Comparison of ENCODE assay signal across 18 cellular contexts in the genomic region with DNA sequence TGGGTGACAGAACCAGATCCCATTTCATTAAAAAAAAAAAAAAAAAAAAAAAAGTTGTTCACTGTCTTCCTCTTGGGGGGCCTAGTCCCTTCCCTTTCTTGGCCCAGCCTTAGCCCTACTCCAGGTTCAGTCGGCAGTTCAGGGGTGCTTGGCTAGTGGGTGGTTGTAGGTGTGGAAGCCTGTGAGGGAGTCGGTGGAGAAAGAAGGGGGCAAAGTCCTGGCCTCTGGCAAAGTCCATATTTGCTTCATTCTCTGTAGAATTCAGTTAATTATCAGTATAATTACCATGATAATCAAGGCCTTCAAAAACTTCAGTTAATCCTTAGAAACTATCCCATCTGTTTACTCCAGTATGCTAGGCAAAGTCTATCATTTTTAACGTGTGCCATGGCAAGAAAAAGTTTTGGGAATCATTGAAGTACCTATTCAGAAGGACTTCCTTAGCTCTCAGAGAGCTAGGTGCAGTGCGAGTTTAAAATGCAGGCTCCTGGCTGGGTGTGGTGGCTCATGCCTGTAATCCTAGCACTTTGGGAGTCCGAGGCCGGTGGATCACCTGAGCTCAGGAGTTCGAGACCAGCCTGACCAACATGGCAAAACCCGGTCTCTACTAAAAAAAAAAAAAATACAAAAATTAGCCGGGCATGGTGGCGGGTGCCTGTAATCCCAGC.
"Had no signal": no experiment of that assay in that cellular context is flagged by ENCODE, and none has a peak within 500 bp of the region (broad histone marks: within the 10 kb centered on the region; RNA-seq: fewer than 3 reads in every experiment).

No MANE protein-coding gene starts in this region.

- H3K9me3 ChIP-seq: thoracic aorta, upper lobe of left lung had no signal

- H3K27me3 Mint-ChIP-seq: activated CD4-positive, alpha-beta T cell treated with anti-CD3 and anti-CD28 coated beads, Interleukin-2, amount 10 ng/mL, durations not matched to agents 24 days and 14 days; activated naive CD8-positive, alpha-beta T cell treated with anti-CD3 and anti-CD28 coated beads for 36 hours; activated T-cell treated with anti-CD3 and anti-CD28 coated beads, Interleukin-2, amount 50 U/mL, for 24 hours; activated T-helper 17 cell treated with anti-CD3 and anti-CD28 coated beads, Interleukin-2, amount 50 U/mL, for 72 hours; progenitor cell of endocrine pancreas; T-helper 17 cell had no signal

- ATAC-seq: activated CD8-positive, alpha-beta T cell treated with anti-CD3 and anti-CD28 coated beads, Interleukin-2, amount 10 ng/mL, durations not matched to agents 7 days and 5 days; activated T-helper 17 cell treated with anti-CD3 and anti-CD28 coated beads, Interleukin-2, amount 50 U/mL, for 72 hours; heart left ventricle; natural killer cell treated with Interleukin-12 subunit alpha and Interleukin-12 subunit beta and Interleukin-15 and Interleukin-18, amount 100 ng/mL, for 72 hours; T-helper 17 cell had no signal

- H3K9me3 Mint-ChIP-seq: activated CD4-positive, alpha-beta T cell treated with anti-CD3 and anti-CD28 coated beads, Interleukin-2, amount 10 ng/mL, durations not matched to agents 24 days and 14 days; activated naive CD8-positive, alpha-beta T cell treated with anti-CD3 and anti-CD28 coated beads for 36 hours; activated T-cell treated with anti-CD3 and anti-CD28 coated beads, Interleukin-2, amount 50 U/mL, for 24 hours; activated T-helper 17 cell treated with anti-CD3 and anti-CD28 coated beads, Interleukin-2, amount 50 U/mL, for 72 hours; natural killer cell treated with Interleukin-12 subunit alpha and Interleukin-12 subunit beta and Interleukin-15 and Interleukin-18, amount 100 ng/mL, for 72 hours had no signal

- H3K4me3 Mint-ChIP-seq: activated CD4-positive, alpha-beta T cell treated with anti-CD3 and anti-CD28 coated beads, Interleukin-2, amount 10 ng/mL, durations not matched to agents 24 days and 14 days; activated CD8-positive, alpha-beta T cell treated with anti-CD3 and anti-CD28 coated beads, Interleukin-2, amount 10 ng/mL, durations not matched to agents 7 days and 5 days; activated naive CD8-positive, alpha-beta T cell treated with anti-CD3 and anti-CD28 coated beads for 36 hours; activated T-cell treated with anti-CD3 and anti-CD28 coated beads, Interleukin-2, amount 50 U/mL, for 24 hours; activated T-helper 17 cell treated with anti-CD3 and anti-CD28 coated beads, Interleukin-2, amount 50 U/mL, for 72 hours; natural killer cell treated with Interleukin-12 subunit alpha and Interleukin-12 subunit beta and Interleukin-15 and Interleukin-18, amount 100 ng/mL, for 72 hours; T-helper 17 cell had no signal

- H3K4me3 ChIP-seq: heart left ventricle, lung, thoracic aorta, upper lobe of left lung had no signal

- H3K27me3 ChIP-seq: heart left ventricle, upper lobe of left lung had no signal

- DNase-seq: activated CD4-positive, alpha-beta T cell treated with anti-CD3 and anti-CD28 coated beads, Interleukin-2, amount 10 ng/mL, durations not matched to agents 24 days and 14 days; activated CD8-positive, alpha-beta T cell treated with anti-CD3 and anti-CD28 coated beads, Interleukin-2, amount 10 ng/mL, durations not matched to agents 7 days and 5 days; activated naive CD8-positive, alpha-beta T cell treated with anti-CD3 and anti-CD28 coated beads for 36 hours; activated T-cell treated with anti-CD3 and anti-CD28 coated beads, Interleukin-2, amount 50 U/mL, for 24 hours; cerebellar nuclear complex; cortex of kidney; heart left ventricle; islet precursor cell; stimulated activated CD4-positive, alpha-beta T cell treated with anti-CD3 and anti-CD28 coated beads, Interleukin-4, amount 100 ng/mL, for 24 hours; stimulated activated naive CD4-positive, alpha-beta T cell treated with Interleukin-2 at 50 U/mL for 16 hours; SW 1271; T-helper 17 cell; upper lobe of left lung had no signal

- H3K27ac Mint-ChIP-seq: activated CD4-positive, alpha-beta T cell treated with anti-CD3 and anti-CD28 coated beads, Interleukin-2, amount 10 ng/mL, durations not matched to agents 24 days and 14 days; activated CD8-positive, alpha-beta T cell treated with anti-CD3 and anti-CD28 coated beads, Interleukin-2, amount 10 ng/mL, durations not matched to agents 7 days and 5 days; activated naive CD8-positive, alpha-beta T cell treated with anti-CD3 and anti-CD28 coated beads for 36 hours; activated T-cell treated with anti-CD3 and anti-CD28 coated beads, Interleukin-2, amount 50 U/mL, for 24 hours; activated T-helper 17 cell treated with anti-CD3 and anti-CD28 coated beads, Interleukin-2, amount 50 U/mL, for 72 hours; natural killer cell treated with Interleukin-12 subunit alpha and Interleukin-12 subunit beta and Interleukin-15 and Interleukin-18, amount 100 ng/mL, for 72 hours; T-helper 17 cell had no signal

- H3K36me3 ChIP-seq: heart left ventricle, thoracic aorta, upper lobe of left lung had no signal

- H3K4me1 Mint-ChIP-seq: activated T-helper 17 cell treated with anti-CD3 and anti-CD28 coated beads, Interleukin-2, amount 50 U/mL, for 72 hours had no signal

- H3K27ac ChIP-seq: heart left ventricle, thoracic aorta, upper lobe of left lung had no signal
